Comparison of ENCODE assay signal across 9 cellular contexts in the genomic region with DNA sequence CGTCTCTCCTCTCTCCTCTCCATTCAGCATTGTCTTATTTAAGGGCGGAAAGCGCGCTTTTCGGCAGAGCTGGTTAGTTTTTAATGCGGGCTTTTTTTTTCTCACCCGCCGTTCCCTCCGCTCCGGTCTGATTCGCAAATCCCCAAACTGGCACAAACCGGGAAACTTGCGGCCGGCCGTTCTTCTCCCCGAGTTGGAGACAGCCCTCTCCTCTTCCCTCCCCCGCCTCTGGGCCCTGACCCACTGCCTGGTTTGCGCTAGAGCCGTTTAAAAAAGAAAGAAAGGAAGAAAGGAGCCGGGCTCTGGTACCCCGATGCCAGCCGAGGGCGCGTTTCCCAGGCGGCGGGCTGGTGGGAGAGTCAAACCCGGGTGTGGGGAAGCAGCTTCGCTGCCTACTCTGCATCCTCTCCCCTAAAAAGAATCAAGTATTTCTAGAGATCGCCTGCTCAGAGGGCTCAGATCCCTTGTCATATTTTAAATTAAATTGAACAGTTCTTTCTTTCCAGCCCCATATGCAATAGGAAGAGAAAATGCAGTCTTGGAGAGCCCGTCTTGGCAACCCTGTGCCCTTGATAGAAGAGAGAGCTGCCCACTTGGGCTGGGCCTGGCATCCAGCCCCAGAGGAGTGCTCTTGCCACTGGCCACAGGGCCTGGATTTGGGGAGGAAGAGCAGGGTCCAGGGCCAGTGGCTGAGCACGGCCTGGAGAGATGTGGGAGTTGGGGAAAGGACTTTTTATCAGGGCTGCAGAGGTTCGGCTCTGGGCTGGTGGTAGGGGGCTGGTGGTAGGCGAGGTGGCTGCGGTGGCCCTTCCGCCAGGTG. TPM values are rescaled to one million over a fixed set of nuclear protein-coding genes. Genes with fewer than 3 reads are reported as not detected.
DNase-seq lines count a peak whose midpoint lies in the region; ATAC-seq and TF ChIP-seq lines count a peak whose summit lies in the region.
"Had no signal": no experiment of that assay in that cellular context is flagged by ENCODE, and none has a peak within 500 bp of the region (broad histone marks: within the 10 kb centered on the region; RNA-seq: fewer than 3 reads in every experiment).

No MANE protein-coding gene starts in this region.

- no peaks in the 10 kb centered on the region; the same call in 1 of the 2 replicates for H3K27me3 Mint-ChIP-seq in HFFc6 (ENCODE audit: insufficient read depth)
- peaks cover 64% of the 10 kb centered on the region for H3K27me3 Mint-ChIP-seq in activated naive CD8-positive, alpha-beta T cell treated with anti-CD3 and anti-CD28 coated beads, Interleukin-2, amount 10 ng/mL, durations not matched to agents 7 days and 5 days
- H3K27me3 Mint-ChIP-seq in stimulated activated naive B cell treated with anti-CD40 and anti-IgM and Interleukin-4, amounts not matched to agents 10 μg/mL and 1 μg/mL and 100 μg/mL, for 72 hours: peaks cover 53 to 78% of the 10 kb centered on the region in 2 donors

- H3K36me3 Mint-ChIP-seq in HFFc6 (ENCODE audit: low read depth): no peaks in the 10 kb centered on the region
- peaks cover 3% of the 10 kb centered on the region for H3K36me3 Mint-ChIP-seq in activated naive CD8-positive, alpha-beta T cell treated with anti-CD3 and anti-CD28 coated beads, Interleukin-2, amount 10 ng/mL, durations not matched to agents 7 days and 5 days
- peaks cover 3 to 7% of the 10 kb centered on the region in 2 donors for H3K36me3 Mint-ChIP-seq in stimulated activated naive B cell treated with anti-CD40 and anti-IgM and Interleukin-4, amounts not matched to agents 10 μg/mL and 1 μg/mL and 100 μg/mL, for 72 hours

- no peak overlapping the region for H3K27ac Mint-ChIP-seq in HFFc6
- no peak overlapping the region for H3K27ac Mint-ChIP-seq in activated naive CD8-positive, alpha-beta T cell treated with anti-CD3 and anti-CD28 coated beads, Interleukin-2, amount 10 ng/mL, durations not matched to agents 7 days and 5 days
- H3K27ac Mint-ChIP-seq in stimulated activated naive B cell treated with anti-CD40 and anti-IgM and Interleukin-4, amounts not matched to agents 10 μg/mL and 1 μg/mL and 100 μg/mL, for 72 hours: peak overlapping the region; percentile 99

- no peak for ATAC-seq in activated naive CD8-positive, alpha-beta T cell treated with anti-CD3 and anti-CD28 coated beads, Interleukin-2, amount 10 ng/mL, durations not matched to agents 7 days and 5 days (ENCODE audit: low read depth)
- no peak for ATAC-seq in stimulated activated naive B cell treated with anti-CD40 and anti-IgM and Interleukin-4, amounts not matched to agents 10 μg/mL and 1 μg/mL and 100 μg/mL, for 72 hours (replicated peaks)
- ATAC-seq in GM18498 (IDR thresholded peaks at IDR 0.05; ENCODE audit: unreplicated experiment): no peak

- peaks cover 51% of the 10 kb centered on the region for H3K4me1 Mint-ChIP-seq in HFFc6 (ENCODE audit: low read depth)
- peaks cover 19% of the 10 kb centered on the region for H3K4me1 Mint-ChIP-seq in activated naive CD8-positive, alpha-beta T cell treated with anti-CD3 and anti-CD28 coated beads, Interleukin-2, amount 10 ng/mL, durations not matched to agents 7 days and 5 days
- peaks cover 36 to 56% of the 10 kb centered on the region in 2 donors for H3K4me1 Mint-ChIP-seq in stimulated activated naive B cell treated with anti-CD40 and anti-IgM and Interleukin-4, amounts not matched to agents 10 μg/mL and 1 μg/mL and 100 μg/mL, for 72 hours

- DNase-seq in HFFc6 (no peak), hypothalamus (lab: John Stamatoyannopoulos, UW) (peak in 39 of 51 donors; percentile 21 to 90 (median 61)), HuH-7.5 (ENCODE audit: low spot score) (no peak), NCI-H1930 (lab: John Stamatoyannopoulos, UW) (no peak), NCI-H146 treated with DMSO at 0.1 percent for 48 hours (lab: John Stamatoyannopoulos, UW; ENCODE audit: unreplicated experiment) (no peak)
- no peak for DNase-seq in activated naive CD8-positive, alpha-beta T cell treated with anti-CD3 and anti-CD28 coated beads, Interleukin-2, amount 10 ng/mL, durations not matched to agents 7 days and 5 days
- no peak for DNase-seq in stimulated activated naive B cell treated with anti-CD40 and anti-IgM and Interleukin-4, amounts not matched to agents 10 μg/mL and 1 μg/mL and 100 μg/mL, for 72 hours
- DNase-seq: NCI-H2081 treated with DMSO at 0.1 percent for 48 hours had no signal

- TF ChIP-seq CTCF in HFFc6 (IDR thresholded peaks at IDR 0.05): no peak

- no peaks in the 10 kb centered on the region for H3K9me3 Mint-ChIP-seq in HFFc6
- no peaks in the 10 kb centered on the region for H3K9me3 Mint-ChIP-seq in activated naive CD8-positive, alpha-beta T cell treated with anti-CD3 and anti-CD28 coated beads, Interleukin-2, amount 10 ng/mL, durations not matched to agents 7 days and 5 days
- H3K9me3 Mint-ChIP-seq in stimulated activated naive B cell treated with anti-CD40 and anti-IgM and Interleukin-4, amounts not matched to agents 10 μg/mL and 1 μg/mL and 100 μg/mL, for 72 hours: no peaks in the 10 kb centered on the region

- peak overlapping the region; percentile 95; the same call in 1 of the 2 replicates for H3K4me3 Mint-ChIP-seq in HFFc6
- H3K4me3 Mint-ChIP-seq in activated naive CD8-positive, alpha-beta T cell treated with anti-CD3 and anti-CD28 coated beads, Interleukin-2, amount 10 ng/mL, durations not matched to agents 7 days and 5 days: peak overlapping the region; percentile 56
- peak overlapping the region; percentile 94 to 96 for H3K4me3 Mint-ChIP-seq in stimulated activated naive B cell treated with anti-CD40 and anti-IgM and Interleukin-4, amounts not matched to agents 10 μg/mL and 1 μg/mL and 100 μg/mL, for 72 hours

- POLR2A ChIA-PET in activated naive CD8-positive, alpha-beta T cell treated with anti-CD3 and anti-CD28 coated beads, Interleukin-2, amount 10 ng/mL, durations not matched to agents 7 days and 5 days (lab: Charles Lee): interaction anchor here (0.6 kb wide), 1 partner anchor 9 kb away, joined by 3 read pairs; no protein-coding TSS in a partner anchor

RNA-seq across cellular contexts. Expression of a gene that starts 19.0 kb away (rescaled TPM):
- total RNA-seq in HFFc6 (2021; fragmentation: NEBNext Ultra II Directional; extraction: Animal tissue kit (Norgen Biotek cat#: 25700)): 100 to 1,000 TPM; 129 to 161 (median 142) TPM
- 1 to 10 TPM; 1.5 to 2.5 TPM for total RNA-seq in activated naive CD8-positive, alpha-beta T cell treated with anti-CD3 and anti-CD28 coated beads, Interleukin-2, amount 10 ng/mL, durations not matched to agents 7 days and 5 days

RNA-seq across cellular contexts. Expression of a gene that starts 44.9 kb away (rescaled TPM):
- not detected for total RNA-seq in HFFc6 (2021; fragmentation: NEBNext Ultra II Directional; extraction: Animal tissue kit (Norgen Biotek cat#: 25700))
- total RNA-seq in activated naive CD8-positive, alpha-beta T cell treated with anti-CD3 and anti-CD28 coated beads, Interleukin-2, amount 10 ng/mL, durations not matched to agents 7 days and 5 days: not detected

RNA-seq across cellular contexts. Expression of a gene that starts 57.3 kb away (rescaled TPM):
- total RNA-seq in HFFc6 (2021; fragmentation: NEBNext Ultra II Directional; extraction: Animal tissue kit (Norgen Biotek cat#: 25700)): 10 to 100 TPM; 34.3 to 54.3 (median 46.9) TPM
- total RNA-seq in activated naive CD8-positive, alpha-beta T cell treated with anti-CD3 and anti-CD28 coated beads, Interleukin-2, amount 10 ng/mL, durations not matched to agents 7 days and 5 days: 10 to 100 TPM; 18.4 to 19.4 TPM

Comparison
In these comparisons a context has a peak if more than half of its experiments do, and no peak if none do; other contexts are left out.
1. DNase-seq: peak in hypothalamus (39 of 51); none in HFFc6 (single experiment), activated naive CD8-positive, alpha-beta T cell treated with anti-CD3 and anti-CD28 coated beads, Interleukin-2, amount 10 ng/mL, durations not matched to agents 7 days and 5 days (single experiment), stimulated activated naive B cell treated with anti-CD40 and anti-IgM and Interleukin-4, amounts not matched to agents 10 μg/mL and 1 μg/mL and 100 μg/mL, for 72 hours (single experiment), HuH-7.5 (single experiment), NCI-H1930 (0 of 2) and NCI-H146 treated with DMSO at 0.1 percent for 48 hours (single experiment).
2. RNA of a gene that starts 19.0 kb away (total RNA-seq): 129 to 161 TPM in HFFc6; 1.5 to 2.5 TPM in activated naive CD8-positive, alpha-beta T cell treated with anti-CD3 and anti-CD28 coated beads, Interleukin-2, amount 10 ng/mL, durations not matched to agents 7 days and 5 days; every median in the first group is over 10 times any median in the second.
3. Peak in every context shown above with its lines, with median percentiles within 50 percentile points of each other: H3K4me3 Mint-ChIP-seq.